Comparison of ENCODE assay signal across 22 cellular contexts in genomic region chrX:32937043-32937442, GRCh38.
"Had no signal": no experiment of that assay in that cellular context is flagged by ENCODE, and none has a peak within 500 bp of the region (broad histone marks: within the 10 kb centered on the region; RNA-seq: fewer than 3 reads in every experiment).

No MANE protein-coding gene starts in this region.

- H3K9me3 ChIP-seq: MG63, Peyer's patch, SK-N-SH had no signal

- H3K4me3 ChIP-seq: MG63, PC-9, Peyer's patch had no signal

- H3K27ac ChIP-seq: HL-60, PC-9, Peyer's patch had no signal

- ATAC-seq: T-cell had no signal

- H3K4me1 ChIP-seq: Peyer's patch had no signal

- H3K36me3 ChIP-seq: MG63, Peyer's patch had no signal

- DNase-seq: Karpas-422, KG1, MG63, NCI-H1092, NCI-H1105 treated with DMSO at 0.1 percent for 48 hours, NCI-H1417 treated with DMSO at 0.1 percent for 48 hours, NCI-H146, NCI-H1694 treated with DMSO at 0.1 percent for 48 hours, NCI-H1930, NCI-H2081, NCI-H2107, NCI-H2227 treated with DMSO at 0.1 percent for 48 hours, NCI-H524, NCI-H526 treated with DMSO at 0.1 percent for 48 hours, NCI-H774, PC-9, Peyer's patch, SHP77, SK-N-SH, SW 1271, T-cell had no signal

- H3K27me3 ChIP-seq: MG63, Peyer's patch had no signal
